ENCODE assay signal across 8 cellular contexts in the genomic region with DNA sequence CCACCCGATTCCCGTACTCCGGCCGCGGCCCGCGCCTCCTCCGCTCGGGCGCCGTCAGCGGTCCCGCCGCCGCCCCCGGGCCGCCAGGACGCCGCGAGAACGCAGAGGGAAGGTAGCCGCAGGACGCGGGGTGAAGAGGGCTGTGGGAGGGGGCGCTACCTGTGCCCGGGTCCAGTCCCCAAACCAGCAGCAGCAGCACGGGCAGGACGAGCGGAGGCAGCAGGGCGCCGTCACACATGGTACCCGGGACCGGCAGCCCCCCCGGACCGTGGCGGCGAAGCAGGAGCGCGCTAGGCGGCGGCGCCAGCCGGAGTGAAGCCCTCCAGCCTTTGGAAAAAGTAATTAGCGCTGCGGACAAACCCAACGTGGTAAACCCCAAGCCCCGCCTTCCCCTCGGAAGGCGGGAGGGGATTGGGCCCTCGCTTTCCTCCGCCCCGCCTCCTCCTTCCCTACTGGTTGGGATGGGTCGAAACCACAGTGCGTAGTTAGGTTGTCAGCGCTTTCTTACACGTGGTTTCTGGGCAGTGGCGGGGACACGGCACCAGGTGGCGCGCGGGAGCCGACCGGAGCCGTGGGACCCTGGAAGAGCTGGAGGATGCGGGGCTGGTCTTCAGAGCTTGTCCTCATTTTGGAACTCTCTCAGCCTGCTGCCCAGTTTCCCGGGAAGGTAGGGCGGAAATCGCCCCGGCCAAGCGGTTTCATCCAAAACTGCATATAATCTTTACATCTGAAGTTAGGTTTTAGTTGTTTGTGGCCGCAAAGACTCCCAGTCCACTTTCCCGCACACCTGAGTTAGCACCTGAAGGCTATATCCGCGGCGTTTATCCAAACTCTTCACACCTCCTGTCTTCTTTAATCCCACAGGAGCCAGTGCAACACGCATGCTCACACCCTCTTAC. TPM values are rescaled to one million over a fixed set of nuclear protein-coding genes. Genes with fewer than 3 reads are reported as not detected.
DNase-seq lines count a peak whose midpoint lies in the region; ATAC-seq and TF ChIP-seq lines count a peak whose summit lies in the region.

A gene with protein sequence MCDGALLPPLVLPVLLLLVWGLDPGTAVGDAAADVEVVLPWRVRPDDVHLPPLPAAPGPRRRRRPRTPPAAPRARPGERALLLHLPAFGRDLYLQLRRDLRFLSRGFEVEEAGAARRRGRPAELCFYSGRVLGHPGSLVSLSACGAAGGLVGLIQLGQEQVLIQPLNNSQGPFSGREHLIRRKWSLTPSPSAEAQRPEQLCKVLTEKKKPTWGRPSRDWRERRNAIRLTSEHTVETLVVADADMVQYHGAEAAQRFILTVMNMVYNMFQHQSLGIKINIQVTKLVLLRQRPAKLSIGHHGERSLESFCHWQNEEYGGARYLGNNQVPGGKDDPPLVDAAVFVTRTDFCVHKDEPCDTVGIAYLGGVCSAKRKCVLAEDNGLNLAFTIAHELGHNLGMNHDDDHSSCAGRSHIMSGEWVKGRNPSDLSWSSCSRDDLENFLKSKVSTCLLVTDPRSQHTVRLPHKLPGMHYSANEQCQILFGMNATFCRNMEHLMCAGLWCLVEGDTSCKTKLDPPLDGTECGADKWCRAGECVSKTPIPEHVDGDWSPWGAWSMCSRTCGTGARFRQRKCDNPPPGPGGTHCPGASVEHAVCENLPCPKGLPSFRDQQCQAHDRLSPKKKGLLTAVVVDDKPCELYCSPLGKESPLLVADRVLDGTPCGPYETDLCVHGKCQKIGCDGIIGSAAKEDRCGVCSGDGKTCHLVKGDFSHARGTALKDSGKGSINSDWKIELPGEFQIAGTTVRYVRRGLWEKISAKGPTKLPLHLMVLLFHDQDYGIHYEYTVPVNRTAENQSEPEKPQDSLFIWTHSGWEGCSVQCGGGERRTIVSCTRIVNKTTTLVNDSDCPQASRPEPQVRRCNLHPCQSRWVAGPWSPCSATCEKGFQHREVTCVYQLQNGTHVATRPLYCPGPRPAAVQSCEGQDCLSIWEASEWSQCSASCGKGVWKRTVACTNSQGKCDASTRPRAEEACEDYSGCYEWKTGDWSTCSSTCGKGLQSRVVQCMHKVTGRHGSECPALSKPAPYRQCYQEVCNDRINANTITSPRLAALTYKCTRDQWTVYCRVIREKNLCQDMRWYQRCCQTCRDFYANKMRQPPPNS (minus strand): TSS at position 314 of the 899 bp plus-strand sequence. CDS start 76 bp downstream, at position 238.

- no peaks in the 10 kb centered on the region for H3K27me3 Mint-ChIP-seq in activated T-cell treated with anti-CD3 and anti-CD28 coated beads, Interleukin-2, amount 50 U/mL, for 4 hours (ENCODE audit: low read depth)

- no peaks in the 10 kb centered on the region for H3K9me3 Mint-ChIP-seq in activated T-cell treated with anti-CD3 and anti-CD28 coated beads, Interleukin-2, amount 50 U/mL, for 4 hours

- peak within 1 kb of the TSS; percentile 46 for H3K9ac ChIP-seq in mucosa of stomach (ENCODE audit: low read length)

- H3K27me3 ChIP-seq in esophagus muscularis mucosa (peaks cover 0 to 6% (median 0%) of the 10 kb centered on the region in 4 donors), mucosa of stomach (ENCODE audit: control insufficient read depth, insufficient read depth, low read length) (peaks cover 10% of the 10 kb centered on the region)

- peak; percentile 79 for ATAC-seq in GM19324 (IDR thresholded peaks at IDR 0.05; ENCODE audit: low FRiP score, unreplicated experiment)
- ATAC-seq in HG03457 (IDR thresholded peaks at IDR 0.05; ENCODE audit: unreplicated experiment) = peak; percentile 93
- peak; percentile 96 to 98 for ATAC-seq in activated T-cell treated with anti-CD3 and anti-CD28 coated beads, Interleukin-2, amount 50 U/mL, for 4 hours

- TF ChIP-seq CTCF in esophagus muscularis mucosa (IDR thresholded peaks at IDR 0.05) = peak; percentile 96 to 97 (median 97)

- no peaks in the 10 kb centered on the region for H3K36me3 ChIP-seq in esophagus muscularis mucosa
- H3K36me3 ChIP-seq in mucosa of stomach (ENCODE audit: control insufficient read depth, insufficient read depth, low read length) = no peaks in the 10 kb centered on the region

- TF ChIP-seq EP300 in esophagus muscularis mucosa (IDR thresholded peaks at IDR 0.05) = no peak

- H3K4me3 ChIP-seq in esophagus muscularis mucosa (peak within 1 kb of the TSS; percentile 77 to 89 (median 82)), mucosa of stomach (ENCODE audit: low read length) (no peak within 1 kb of the TSS)

- H3K4me1 ChIP-seq in esophagus muscularis mucosa (peaks cover 4 to 37% (median 31%) of the 10 kb centered on the region in 4 donors), mucosa of stomach (ENCODE audit: control insufficient read depth, insufficient read depth, low read length) (peaks cover 15% of the 10 kb centered on the region)

- H3K36me3 Mint-ChIP-seq in activated T-cell treated with anti-CD3 and anti-CD28 coated beads, Interleukin-2, amount 50 U/mL, for 4 hours (ENCODE audit: insufficient read depth) = no peaks in the 10 kb centered on the region

- DNase-seq in Ammon's horn (ENCODE audit: low spot score) = peak; percentile 98
- DNase-seq in NOMO-1 treated with dmso at 0.1 percent for 144 hours (lab: John Stamatoyannopoulos, UW; ENCODE audit: unreplicated experiment) = peak; percentile 91
- peak; percentile 94 for DNase-seq in activated T-cell treated with anti-CD3 and anti-CD28 coated beads, Interleukin-2, amount 50 U/mL, for 4 hours
- peak; percentile 99 for DNase-seq in esophagus muscularis mucosa (ENCODE audit: extremely low spot score)
- peak; percentile 90 for DNase-seq in stimulated activated CD8-positive, alpha-beta memory T cell treated with anti-CD3 and anti-CD28 coated beads, Interleukin-4, amount 100 ng/mL, for 24 hours (ENCODE audit: low read depth)

- H3K4me3 Mint-ChIP-seq in activated T-cell treated with anti-CD3 and anti-CD28 coated beads, Interleukin-2, amount 50 U/mL, for 4 hours = peak within 1 kb of the TSS; percentile 69

- intact Hi-C loops in esophagus muscularis mucosa (cut with DNase I) = no loop called here

- H3K9me3 ChIP-seq in esophagus muscularis mucosa (no peaks in the 10 kb centered on the region), mucosa of stomach (ENCODE audit: control insufficient read depth, low read length) (no peaks in the 10 kb centered on the region)

- WGBS in esophagus muscularis mucosa = 7% methylated on average over 28 of the region's 76 CpGs

- peak within 1 kb of the TSS; percentile 78 to 93 (median 88) for H3K27ac ChIP-seq in esophagus muscularis mucosa (replicated peaks in 1 of 4)

- TF ChIP-seq POLR2A in esophagus muscularis mucosa (IDR thresholded peaks at IDR 0.05; ENCODE audit: low read depth) = peak; percentile 77

- H3K4me1 Mint-ChIP-seq in activated T-cell treated with anti-CD3 and anti-CD28 coated beads, Interleukin-2, amount 50 U/mL, for 4 hours (ENCODE audit: low read depth) = peaks cover 16% of the 10 kb centered on the region

RNA-seq across cellular contexts. Expression of the gene that starts here (rescaled TPM):
- total RNA-seq in activated T-cell treated with anti-CD3 and anti-CD28 coated beads, Interleukin-2, amount 50 U/mL, for 4 hours = 1 to 10 TPM; 2.6 to 3.9 (median 3.2) TPM
- total RNA-seq in esophagus muscularis mucosa = 10 to 100 TPM in 1 of 4 donors, 1 to 10 TPM in 3; 5.3 to 12.0 (median 6.6) TPM
